16 cellular contexts compared by ENCODE assay signal in the genomic region with DNA sequence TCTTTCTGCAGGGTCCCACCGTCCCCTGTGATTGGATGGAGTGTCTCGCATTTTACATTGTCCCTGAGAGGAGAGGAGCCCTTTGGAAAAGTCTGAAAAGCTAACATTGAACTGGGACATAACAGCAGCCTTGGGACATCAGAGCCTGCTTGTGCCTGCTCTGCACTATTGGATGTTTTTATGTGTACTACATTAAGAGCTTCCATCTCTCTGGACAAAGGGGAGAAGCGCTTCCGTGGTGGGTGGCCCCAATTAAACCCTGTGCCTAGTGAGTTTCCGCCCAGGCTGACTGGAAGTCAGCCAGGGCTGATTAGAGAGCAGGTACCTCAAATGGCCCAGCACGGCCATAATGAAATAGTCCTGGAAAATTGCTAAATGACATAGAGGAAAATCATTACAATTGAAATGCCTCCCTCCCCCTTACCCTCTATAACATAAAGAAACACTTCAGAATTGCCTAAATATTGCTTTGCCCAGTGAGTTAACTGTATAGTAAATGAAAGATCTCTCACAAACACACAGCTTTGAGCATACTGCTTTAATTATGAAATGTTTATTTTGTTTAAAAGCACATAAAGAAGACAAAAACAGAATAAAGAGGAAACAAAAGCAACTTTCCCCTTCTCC. TPM values are rescaled to one million over a fixed set of nuclear protein-coding genes. Genes with fewer than 3 reads are reported as not detected.
"Had no signal": no experiment of that assay in that cellular context is flagged by ENCODE, and none has a peak within 500 bp of the region (broad histone marks: within the 10 kb centered on the region; RNA-seq: fewer than 3 reads in every experiment).

No MANE protein-coding gene starts in this region.

- H3K27ac ChIP-seq: ascending aorta, heart left ventricle, thyroid gland had no signal

- DNase-seq: activated CD4-positive, alpha-beta T cell treated with anti-CD3 and anti-CD28 coated beads for 48 hours; activated CD8-positive, alpha-beta memory T cell treated with anti-CD3 and anti-CD28 coated beads, Interleukin-2, amount 50 U/mL, for 48 hours; activated CD8-positive, alpha-beta T cell treated with anti-CD3 and anti-CD28 coated beads, Interleukin-2, amount 10 ng/mL, durations not matched to agents 7 days and 5 days; activated naive CD4-positive, alpha-beta T cell; activated naive CD8-positive, alpha-beta T cell treated with anti-CD3 and anti-CD28 coated beads, Interleukin-2, amount 50 U/mL, for 24 hours; effector CD4-positive, alpha-beta T cell; heart left ventricle; mucosa of descending colon; naive thymus-derived CD8-positive, alpha-beta T cell; right cardiac atrium; small intestine; thyroid gland had no signal

- H3K4me1 ChIP-seq: ascending aorta, thyroid gland had no signal

- H3K36me3 Mint-ChIP-seq: naive thymus-derived CD8-positive, alpha-beta T cell; WTC11 had no signal

- H3K27me3 ChIP-seq: ascending aorta, thyroid gland had no signal

- H3K36me3 ChIP-seq: ascending aorta, heart left ventricle, thyroid gland had no signal

- H3K4me3 ChIP-seq: ascending aorta, heart left ventricle, mucosa of descending colon, thyroid gland had no signal

- H3K9me3 Mint-ChIP-seq: activated T-helper 1 cell treated with anti-CD3 and anti-CD28 coated beads, Interleukin-12 subunit alpha, Interleukin-12 subunit beta, Interleukin-2, Interleukin-4 antibody, amounts not matched to agents 30 ng/mL and 10 ng/mL and 1 ng/mL, durations not matched to agents 14 hours and 24 hours and 36 hours; WTC11 had no signal

- H3K27ac Mint-ChIP-seq: activated CD8-positive, alpha-beta T cell treated with anti-CD3 and anti-CD28 coated beads, Interleukin-2, amount 10 ng/mL, durations not matched to agents 7 days and 5 days; activated naive CD8-positive, alpha-beta T cell treated with anti-CD3 and anti-CD28 coated beads, Interleukin-2, amount 50 U/mL, for 24 hours; activated T-helper 1 cell treated with anti-CD3 and anti-CD28 coated beads, Interleukin-12 subunit alpha, Interleukin-12 subunit beta, Interleukin-2, Interleukin-4 antibody, amounts not matched to agents 30 ng/mL and 10 ng/mL and 1 ng/mL, durations not matched to agents 14 hours and 24 hours and 36 hours; WTC11 had no signal

- H3K4me1 Mint-ChIP-seq: activated naive CD8-positive, alpha-beta T cell treated with anti-CD3 and anti-CD28 coated beads, Interleukin-2, amount 50 U/mL, for 24 hours; naive thymus-derived CD8-positive, alpha-beta T cell had no signal

- H3K9me3 ChIP-seq: ascending aorta, heart left ventricle, mucosa of descending colon, thyroid gland had no signal

- H3K4me3 Mint-ChIP-seq: activated CD8-positive, alpha-beta T cell treated with anti-CD3 and anti-CD28 coated beads, Interleukin-2, amount 10 ng/mL, durations not matched to agents 7 days and 5 days; activated naive CD8-positive, alpha-beta T cell treated with anti-CD3 and anti-CD28 coated beads, Interleukin-2, amount 50 U/mL, for 24 hours; activated T-helper 1 cell treated with anti-CD3 and anti-CD28 coated beads, Interleukin-12 subunit alpha, Interleukin-12 subunit beta, Interleukin-2, Interleukin-4 antibody, amounts not matched to agents 30 ng/mL and 10 ng/mL and 1 ng/mL, durations not matched to agents 14 hours and 24 hours and 36 hours; naive thymus-derived CD8-positive, alpha-beta T cell; WTC11 had no signal

RNA-seq across cellular contexts. Expression of a gene that starts 9.1 kb away (rescaled TPM):
- total RNA-seq: activated CD8-positive, alpha-beta T cell treated with anti-CD3 and anti-CD28 coated beads, Interleukin-2, amount 10 ng/mL, durations not matched to agents 7 days and 5 days; ascending aorta; fibroblast of lung; naive thymus-derived CD8-positive, alpha-beta T cell; right cardiac atrium had no signal
